10 cellular contexts compared by ENCODE assay signal in genomic region chr21:28832013-28832714, GRCh38.
A peak's percentile ranks its signal among the peaks of the same experiment; 100 is the strongest.
DNase-seq lines count a peak whose midpoint lies in the region; TF ChIP-seq lines count a peak whose summit lies in the region.
"Had no signal": no experiment of that assay in that cellular context is flagged by ENCODE, and none has a peak within 500 bp of the region (broad histone marks: within the 10 kb centered on the region; RNA-seq: fewer than 3 reads in every experiment).

No MANE protein-coding gene starts in this region.

- POLR2A ChIA-PET in PC-9 (lab: Charles Lee; ENCODE audit: unreplicated experiment): interaction anchor here (0.6 kb wide), 2 partner anchors 191 to 1274 kb away, joined by 3 to 5 read pairs; no protein-coding TSS in a partner anchor

- H3K36me3 ChIP-seq in PC-9 (ENCODE audit: low read depth) (no peaks in the 10 kb centered on the region), transverse colon (no peaks in the 10 kb centered on the region)

- TF ChIP-seq EP300 in transverse colon (IDR thresholded peaks at IDR 0.05; ENCODE audit: low read depth): no peak

- no peak overlapping the region for H2AFZ ChIP-seq in PC-9

- H4K20me1 ChIP-seq in PC-9 (ENCODE audit: insufficient read depth): no peaks in the 10 kb centered on the region

- 59 to 75% methylated on average over 1 of the region's 1 CpG for WGBS in transverse colon (ENCODE audit: low coverage in 1 of 2), 2 donors

- in situ Hi-C loops in transverse colon (cut with MboI; ENCODE audit: low pct_ligation_motif_present in 1 of 4, low pct_unique_long_range_greater_than_20kb in 1 of 4, low sequenced_read_pairs in 3 of 4): no loop called here

- TF ChIP-seq POLR2A in transverse colon (IDR thresholded peaks at IDR 0.05): no peak

- peaks cover 17% of the 10 kb centered on the region for H3K27me3 Mint-ChIP-seq in chondrocyte (ENCODE audit: low read depth)
- H3K27me3 Mint-ChIP-seq: activated B cell treated with CpG ODN at 0.5 μM for 24 hours had no signal

- H3K9me3 ChIP-seq in PC-9 (ENCODE audit: insufficient read depth, low read depth): no peaks in the 10 kb centered on the region
- H3K9me3 ChIP-seq in transverse colon: no peaks in the 10 kb centered on the region

- no peaks in the 10 kb centered on the region for H3K79me2 ChIP-seq in PC-9 (ENCODE audit: low read depth)

- intact Hi-C loops in PC-9 (cut with micrococcal nuclease; ENCODE audit: unreplicated experiment) (no loop called here), transverse colon (cut with DNase I; ENCODE audit: low total_unique reads) (no loop called here)

- H3K27me3 ChIP-seq in PC-9 (ENCODE audit: insufficient read depth, low read depth) (no peaks in the 10 kb centered on the region), transverse colon (no peaks in the 10 kb centered on the region)

- no peak overlapping the region for H3K4me2 ChIP-seq in PC-9

- no peak overlapping the region for H3K4me3 ChIP-seq in PC-9
- no peak overlapping the region for H3K4me3 ChIP-seq in transverse colon

- BruUV-seq in PC-9 (replicated peaks; lab: Mats Ljungman, UMichigan): no TSS peak

- DNase-seq in activated CD4-positive, alpha-beta T cell treated with anti-CD3 and anti-CD28 coated beads for 4 hours: peak; percentile 4 to 15
- no peak for DNase-seq in activated CD4-positive, alpha-beta T cell treated with anti-CD3 and anti-CD28 coated beads, Interleukin-2, amount 50 U/mL, for 48 hours
- DNase-seq in PC-9: peak; percentile 13 to 58
- peak; percentile 54 for DNase-seq in central memory CD4-positive, alpha-beta T cell
- peak; percentile 82 for DNase-seq in renal cortical epithelial cell (ENCODE audit: low read depth)
- no peak for DNase-seq in chondrocyte (ENCODE audit: low spot score)
- DNase-seq in COR-L47 (lab: John Stamatoyannopoulos, UW): no peak
- no peak for DNase-seq in transverse colon
- DNase-seq: activated B cell treated with CpG ODN at 0.5 μM for 24 hours, NCI-H1436 treated with DMSO at 0.1 percent for 48 hours had no signal

- no peak overlapping the region for H3K4me3 Mint-ChIP-seq in chondrocyte (ENCODE audit: unreplicated experiment)
- H3K4me3 Mint-ChIP-seq: activated B cell treated with CpG ODN at 0.5 μM for 24 hours had no signal

- TF ChIP-seq CTCF in PC-9 (conservative IDR thresholded peaks at IDR 0.05) (no peak), chondrocyte (IDR thresholded peaks at IDR 0.05) (no peak), transverse colon (IDR thresholded peaks at IDR 0.05) (no peak)

- peaks cover 5% of the 10 kb centered on the region; the same call in 1 of the 2 replicates for H3F3A ChIP-seq in PC-9 (ENCODE audit: insufficient read depth, low read depth)

- no peaks in the 10 kb centered on the region for H3K9me2 ChIP-seq in PC-9 (ENCODE audit: insufficient read depth)

- H3K9me3 Mint-ChIP-seq in chondrocyte (ENCODE audit: low read depth): no peaks in the 10 kb centered on the region
- H3K9me3 Mint-ChIP-seq: activated B cell treated with CpG ODN at 0.5 μM for 24 hours had no signal

- H3K4me1 ChIP-seq in PC-9 (replicated peaks; ENCODE audit: insufficient read depth): no peaks in the 10 kb centered on the region
- H3K4me1 ChIP-seq in transverse colon: peaks cover 0 to 11% (median 0%) of the 10 kb centered on the region in 4 donors

- no peak overlapping the region for H3K27ac ChIP-seq in PC-9
- peak overlapping the region in 1 of 4 donors; percentile 24 for H3K27ac ChIP-seq in transverse colon

- CTCF ChIA-PET in PC-9 (lab: Charles Lee): no interaction called here

- H3K27ac Mint-ChIP-seq in chondrocyte (ENCODE audit: unreplicated experiment): no peak overlapping the region
- H3K27ac Mint-ChIP-seq: activated B cell treated with CpG ODN at 0.5 μM for 24 hours had no signal

- peaks cover 1% of the 10 kb centered on the region for H3K36me3 Mint-ChIP-seq in chondrocyte (ENCODE audit: low read depth)

- no peaks in the 10 kb centered on the region for H3K4me1 Mint-ChIP-seq in chondrocyte (ENCODE audit: low read depth)

Comparison
In these comparisons a context has a peak if more than half of its experiments do, and no peak if none do; other contexts are left out.
1. DNase-seq: peak in activated CD4-positive, alpha-beta T cell treated with anti-CD3 and anti-CD28 coated beads for 4 hours (2 of 2), PC-9 (2 of 2), central memory CD4-positive, alpha-beta T cell (single experiment) and renal cortical epithelial cell (single experiment); none in activated CD4-positive, alpha-beta T cell treated with anti-CD3 and anti-CD28 coated beads, Interleukin-2, amount 50 U/mL, for 48 hours (0 of 2), chondrocyte (single experiment), COR-L47 (single experiment) and transverse colon (single experiment).